ENCODE assay signal across 1 cellular context in genomic region chr1:6500446-6501406, GRCh38.
TF ChIP-seq lines count a peak whose summit lies in the region.

No MANE protein-coding gene starts in this region.

TF ChIP-seq in K562, 482 proteins besides CTCF, POLR2A, EP300 and RAD21:
- TF ChIP-seq CCAR2 (IDR thresholded peaks at IDR 0.05; ENCODE audit: low read depth, low read length) (no peak), PCBP1 (IDR thresholded peaks at IDR 0.05; ENCODE audit: low read depth, low read length, poor library complexity, severe bottlenecking) (peak; percentile 51), NONO (IDR thresholded peaks at IDR 0.05; ENCODE audit: low read depth in 2 of 2, low read length in 1 of 2) (no peak), ZNF232 (CRISPR knock-in tag; IDR thresholded peaks at IDR 0.05) (no peak), PATZ1 (CRISPR knock-in tag; IDR thresholded peaks at IDR 0.05; ENCODE audit: borderline replicate concordance) (no peak), ESRRA (IDR thresholded peaks at IDR 0.05; ENCODE audit: borderline replicate concordance, low read depth) (no peak), STAT5A (IDR thresholded peaks at IDR 0.05; ENCODE audit: borderline replicate concordance, low read length) (0 out of 2 replicates have a peak, but pooled peaks have one; percentile 19), POLR2AphosphoS5 (IDR thresholded peaks at IDR 0.05; ENCODE audit: control insufficient read depth, insufficient read depth, low read depth, low read length) (no peak), KDM1A (IDR thresholded peaks at IDR 0.05) (peak in 1 of 2 experiments; percentile 57; a peak in 1 of 4 replicates), HDAC8 (tag; IDR thresholded peaks at IDR 0.05) (no peak), ZNF124 (CRISPR knock-in tag; IDR thresholded peaks at IDR 0.05) (0 out of 2 replicates have a peak, but pooled peaks have one; percentile 26), CHD4 (IDR thresholded peaks at IDR 0.05; ENCODE audit: insufficient read depth, insufficient replicate concordance, low read depth, low read length, poor library complexity, severe bottlenecking) (no peak), TAF1 (IDR thresholded peaks at IDR 0.05; ENCODE audit: control insufficient read depth, extremely low read depth, insufficient read depth, low read length, severe bottlenecking) (no peak), ZNF134 (CRISPR knock-in tag; conservative IDR thresholded peaks at IDR 0.05) (no peak), ZNF77 (CRISPR knock-in tag; IDR thresholded peaks at IDR 0.05) (no peak), FOXO4 (CRISPR knock-in tag; IDR thresholded peaks at IDR 0.05) (no peak), ZNF561 (CRISPR knock-in tag; conservative IDR thresholded peaks at IDR 0.05) (no peak), ZNF282 (CRISPR knock-in tag; IDR thresholded peaks at IDR 0.05) (no peak), CREB3L1 (IDR thresholded peaks at IDR 0.05; ENCODE audit: borderline replicate concordance, low read depth) (peak; percentile 93; the same call in 1 of the 2 replicates), RFX5 (IDR thresholded peaks at IDR 0.05; ENCODE audit: low read depth, low read length) (no peak)
- TF ChIP-seq, protein P1, sequence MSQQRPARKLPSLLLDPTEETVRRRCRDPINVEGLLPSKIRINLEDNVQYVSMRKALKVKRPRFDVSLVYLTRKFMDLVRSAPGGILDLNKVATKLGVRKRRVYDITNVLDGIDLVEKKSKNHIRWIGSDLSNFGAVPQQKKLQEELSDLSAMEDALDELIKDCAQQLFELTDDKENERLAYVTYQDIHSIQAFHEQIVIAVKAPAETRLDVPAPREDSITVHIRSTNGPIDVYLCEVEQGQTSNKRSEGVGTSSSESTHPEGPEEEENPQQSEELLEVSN (IDR thresholded peaks at IDR 0.05; ENCODE audit: borderline replicate concordance in 1 of 2, extremely low read depth in 1 of 2, insufficient read depth in 1 of 2, insufficient read length in 1 of 2, low read depth in 1 of 2, low read length in 1 of 2, poor library complexity in 1 of 2, severe bottlenecking in 1 of 2) = peak in 1 of 2 experiments; percentile 28
- TF ChIP-seq, protein P2, sequence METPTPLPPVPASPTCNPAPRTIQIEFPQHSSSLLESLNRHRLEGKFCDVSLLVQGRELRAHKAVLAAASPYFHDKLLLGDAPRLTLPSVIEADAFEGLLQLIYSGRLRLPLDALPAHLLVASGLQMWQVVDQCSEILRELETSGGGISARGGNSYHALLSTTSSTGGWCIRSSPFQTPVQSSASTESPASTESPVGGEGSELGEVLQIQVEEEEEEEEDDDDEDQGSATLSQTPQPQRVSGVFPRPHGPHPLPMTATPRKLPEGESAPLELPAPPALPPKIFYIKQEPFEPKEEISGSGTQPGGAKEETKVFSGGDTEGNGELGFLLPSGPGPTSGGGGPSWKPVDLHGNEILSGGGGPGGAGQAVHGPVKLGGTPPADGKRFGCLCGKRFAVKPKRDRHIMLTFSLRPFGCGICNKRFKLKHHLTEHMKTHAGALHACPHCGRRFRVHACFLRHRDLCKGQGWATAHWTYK (CRISPR knock-in tag; IDR thresholded peaks at IDR 0.05) = no peak
TF ChIP-seq in K562: peak in this region for 6.
